Comparison of ENCODE assay signal across 30 cellular contexts in the genomic region with DNA sequence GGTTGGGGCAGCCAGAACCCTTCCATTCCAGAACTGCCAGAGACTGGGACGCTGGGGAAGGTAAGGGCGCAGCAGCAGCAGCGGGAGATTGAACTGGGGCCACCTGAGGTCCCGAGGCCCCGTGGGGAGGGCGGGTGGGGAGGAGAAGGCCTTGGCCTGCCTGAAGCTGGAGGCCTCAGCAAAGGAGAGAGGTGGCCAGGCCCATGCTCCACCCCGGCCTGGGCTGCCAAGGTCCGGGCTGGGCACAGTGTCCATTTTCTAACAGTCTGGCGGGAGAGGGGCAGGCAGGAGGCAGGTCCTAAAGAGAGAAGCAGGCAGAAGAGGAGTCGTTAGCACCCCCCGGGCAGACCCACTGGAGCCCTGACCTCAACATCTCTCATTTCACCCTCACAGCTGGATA. TPM values are rescaled to one million over a fixed set of nuclear protein-coding genes. Genes with fewer than 3 reads are reported as not detected.
A peak's percentile ranks its signal among the peaks of the same experiment; 100 is the strongest.
DNase-seq lines count a peak whose midpoint lies in the region; ATAC-seq and TF ChIP-seq lines count a peak whose summit lies in the region.
"Had no signal": no experiment of that assay in that cellular context is flagged by ENCODE, and none has a peak within 500 bp of the region (broad histone marks: within the 10 kb centered on the region; RNA-seq: fewer than 3 reads in every experiment).

No MANE protein-coding gene starts in this region.

- no peaks in the 10 kb centered on the region for H3K27me3 Mint-ChIP-seq in activated naive CD8-positive, alpha-beta T cell treated with anti-CD3 and anti-CD28 coated beads, Interleukin-2, amount 10 ng/mL, durations not matched to agents 7 days and 5 days
- no peaks in the 10 kb centered on the region for H3K27me3 Mint-ChIP-seq in activated naive CD8-positive, alpha-beta T cell treated with anti-CD3 and anti-CD28 coated beads for 36 hours
- H3K27me3 Mint-ChIP-seq: activated CD4-positive, alpha-beta T cell treated with anti-CD3 and anti-CD28 coated beads, Interleukin-2, amount 10 ng/mL, durations not matched to agents 24 days and 14 days; activated CD8-positive, alpha-beta memory T cell treated with anti-CD3 and anti-CD28 coated beads, Interleukin-2, amount 10 ng/mL, durations not matched to agents 7 days and 5 days; effector memory CD8-positive, alpha-beta T cell; naive B cell; stimulated activated naive CD8-positive, alpha-beta T cell treated with anti-CD3 and anti-CD28 coated beads, Interleukin-15, amount 100 ng/mL, for 72 hours had no signal

- H3K9me3 ChIP-seq in WERI-Rb-1 (ENCODE audit: severe bottlenecking): no peaks in the 10 kb centered on the region
- no peaks in the 10 kb centered on the region for H3K9me3 ChIP-seq in transverse colon
- H3K9me3 ChIP-seq: esophagus muscularis mucosa, SK-N-SH, tibial artery had no signal

- POLR2A ChIA-PET in activated naive CD8-positive, alpha-beta T cell treated with anti-CD3 and anti-CD28 coated beads, Interleukin-2, amount 10 ng/mL, durations not matched to agents 7 days and 5 days (lab: Charles Lee): interaction anchor here (1.0 to 4.8 kb wide), 3 partner anchors 11 to 71 kb away, joined by 4 to 30 read pairs (median 5); partner anchors contain the start of gene CORO1A

- no peaks in the 10 kb centered on the region for H3K27me3 ChIP-seq in WERI-Rb-1 (ENCODE audit: insufficient read depth, low read depth, severe bottlenecking)
- no peaks in the 10 kb centered on the region for H3K27me3 ChIP-seq in transverse colon
- H3K27me3 ChIP-seq: esophagus muscularis mucosa, tibial artery had no signal

- DNase-seq in activated naive CD8-positive, alpha-beta T cell treated with anti-CD3 and anti-CD28 coated beads, Interleukin-2, amount 10 ng/mL, durations not matched to agents 7 days and 5 days: no peak
- no peak for DNase-seq in activated naive CD8-positive, alpha-beta T cell treated with anti-CD3 and anti-CD28 coated beads for 36 hours
- DNase-seq in WERI-Rb-1 (peak; percentile 33), medulla oblongata (ENCODE audit: extremely low spot score) (peak; percentile 33), transverse colon (no peak), NCI-H2227 treated with DMSO at 0.1 percent for 48 hours (lab: John Stamatoyannopoulos, UW) (no peak)
- DNase-seq: activated CD4-positive, alpha-beta T cell treated with anti-CD3 and anti-CD28 coated beads, Interleukin-2, amount 10 ng/mL, durations not matched to agents 24 days and 14 days; activated CD8-positive, alpha-beta memory T cell treated with anti-CD3 and anti-CD28 coated beads, Interleukin-2, amount 10 ng/mL, durations not matched to agents 7 days and 5 days; activated naive CD4-positive, alpha-beta T cell treated with anti-CD3 and anti-CD28 coated beads, Interleukin-2, amount 50 U/mL, for 16 hours; activated T-cell treated with anti-CD3 and anti-CD28 coated beads, Interleukin-2, amount 50 U/mL, for 72 hours; effector memory CD8-positive, alpha-beta T cell; foreskin melanocyte; hippocampal formation; left colon; mesendoderm; naive B cell; NCI-H1436 treated with DMSO at 0.1 percent for 48 hours; NCI-H446 treated with DMSO at 0.1 percent for 48 hours; occipital lobe; SK-N-SH; stimulated activated naive CD8-positive, alpha-beta T cell treated with anti-CD3 and anti-CD28 coated beads, Interleukin-15, amount 100 ng/mL, for 72 hours; tibial artery had no signal

- TF ChIP-seq CTCF in WERI-Rb-1 (IDR thresholded peaks at IDR 0.05; ENCODE audit: low read depth, low read length): no peak
- TF ChIP-seq CTCF in transverse colon (IDR thresholded peaks at IDR 0.05): no peak

- peak overlapping the region; percentile 8 for H3K4me3 Mint-ChIP-seq in activated naive CD8-positive, alpha-beta T cell treated with anti-CD3 and anti-CD28 coated beads, Interleukin-2, amount 10 ng/mL, durations not matched to agents 7 days and 5 days
- H3K4me3 Mint-ChIP-seq in activated naive CD8-positive, alpha-beta T cell treated with anti-CD3 and anti-CD28 coated beads for 36 hours: no peak overlapping the region
- H3K4me3 Mint-ChIP-seq: activated CD4-positive, alpha-beta T cell treated with anti-CD3 and anti-CD28 coated beads, Interleukin-2, amount 10 ng/mL, durations not matched to agents 24 days and 14 days; activated CD8-positive, alpha-beta memory T cell treated with anti-CD3 and anti-CD28 coated beads, Interleukin-2, amount 10 ng/mL, durations not matched to agents 7 days and 5 days; activated T-cell treated with anti-CD3 and anti-CD28 coated beads, Interleukin-2, amount 50 U/mL, for 72 hours; CD8-positive, alpha-beta T cell; GM23338; stimulated activated naive CD8-positive, alpha-beta T cell treated with anti-CD3 and anti-CD28 coated beads, Interleukin-15, amount 100 ng/mL, for 72 hours had no signal

- H3K27ac ChIP-seq in WERI-Rb-1 (no peak overlapping the region), transverse colon (peak overlapping the region; percentile 81 to 98 (median 88))
- H3K27ac ChIP-seq: tibial artery, VCaP had no signal

- H3K36me3 Mint-ChIP-seq in activated naive CD8-positive, alpha-beta T cell treated with anti-CD3 and anti-CD28 coated beads, Interleukin-2, amount 10 ng/mL, durations not matched to agents 7 days and 5 days: peaks cover 16% of the 10 kb centered on the region
- peaks cover 7% of the 10 kb centered on the region for H3K36me3 Mint-ChIP-seq in activated naive CD8-positive, alpha-beta T cell treated with anti-CD3 and anti-CD28 coated beads for 36 hours
- H3K36me3 Mint-ChIP-seq: naive B cell had no signal

- no peak for TF ChIP-seq POLR2A in transverse colon (IDR thresholded peaks at IDR 0.05)

- H3K4me1 Mint-ChIP-seq in activated naive CD8-positive, alpha-beta T cell treated with anti-CD3 and anti-CD28 coated beads, Interleukin-2, amount 10 ng/mL, durations not matched to agents 7 days and 5 days: peaks cover 9% of the 10 kb centered on the region
- peaks cover 6% of the 10 kb centered on the region for H3K4me1 Mint-ChIP-seq in activated naive CD8-positive, alpha-beta T cell treated with anti-CD3 and anti-CD28 coated beads for 36 hours

- no peak for TF ChIP-seq EP300 in transverse colon (IDR thresholded peaks at IDR 0.05; ENCODE audit: low read depth)

- H3K36me3 ChIP-seq in WERI-Rb-1 (peaks cover 36% of the 10 kb centered on the region), transverse colon (peaks cover 0 to 28% (median 14%) of the 10 kb centered on the region in 4 donors)

- in situ Hi-C loops in transverse colon (cut with MboI; ENCODE audit: low pct_ligation_motif_present in 1 of 4, low pct_unique_long_range_greater_than_20kb in 1 of 4, low sequenced_read_pairs in 3 of 4): loop anchor here in 2 of 4 donors (25.0 kb wide), 1 partner anchor 298 kb away; the partner anchor contains the start of gene ZNF771 (in 2 of the 2)

- peaks cover 28 to 61% (median 39%) of the 10 kb centered on the region in 4 donors for H3K4me1 ChIP-seq in transverse colon

- intact Hi-C loops in transverse colon (cut with DNase I; ENCODE audit: low total_unique reads): loop anchor here (10.0 kb wide), 1 partner anchor 70 kb away; the partner anchor contains the start of gene CORO1A

- no peaks in the 10 kb centered on the region for H3K9me3 Mint-ChIP-seq in activated naive CD8-positive, alpha-beta T cell treated with anti-CD3 and anti-CD28 coated beads, Interleukin-2, amount 10 ng/mL, durations not matched to agents 7 days and 5 days
- H3K9me3 Mint-ChIP-seq in activated naive CD8-positive, alpha-beta T cell treated with anti-CD3 and anti-CD28 coated beads for 36 hours: no peaks in the 10 kb centered on the region
- H3K9me3 Mint-ChIP-seq: activated CD4-positive, alpha-beta T cell treated with anti-CD3 and anti-CD28 coated beads, Interleukin-2, amount 10 ng/mL, durations not matched to agents 24 days and 14 days; activated T-cell treated with anti-CD3 and anti-CD28 coated beads, Interleukin-2, amount 50 U/mL, for 72 hours; CD8-positive, alpha-beta T cell; effector memory CD8-positive, alpha-beta T cell; GM23338; naive B cell; stimulated activated naive CD8-positive, alpha-beta T cell treated with anti-CD3 and anti-CD28 coated beads, Interleukin-15, amount 100 ng/mL, for 72 hours had no signal

- H3K4me3 ChIP-seq in WERI-Rb-1 (ENCODE audit: low read depth, low read length): no peak overlapping the region
- H3K4me3 ChIP-seq in transverse colon: no peak overlapping the region
- H3K4me3 ChIP-seq: coronary artery, esophagus muscularis mucosa, GM23338, tibial artery had no signal

- no peak overlapping the region for H3K27ac Mint-ChIP-seq in activated naive CD8-positive, alpha-beta T cell treated with anti-CD3 and anti-CD28 coated beads, Interleukin-2, amount 10 ng/mL, durations not matched to agents 7 days and 5 days
- no peak overlapping the region for H3K27ac Mint-ChIP-seq in activated naive CD8-positive, alpha-beta T cell treated with anti-CD3 and anti-CD28 coated beads for 36 hours
- H3K27ac Mint-ChIP-seq: activated CD4-positive, alpha-beta T cell treated with anti-CD3 and anti-CD28 coated beads, Interleukin-2, amount 10 ng/mL, durations not matched to agents 24 days and 14 days; activated T-cell treated with anti-CD3 and anti-CD28 coated beads, Interleukin-2, amount 50 U/mL, for 72 hours; GM23338 had no signal

- ATAC-seq in activated naive CD8-positive, alpha-beta T cell treated with anti-CD3 and anti-CD28 coated beads, Interleukin-2, amount 10 ng/mL, durations not matched to agents 7 days and 5 days (ENCODE audit: low read depth): no peak
- ATAC-seq in GM19328 (IDR thresholded peaks at IDR 0.05; ENCODE audit: unreplicated experiment) (no peak), HG02798 (IDR thresholded peaks at IDR 0.05; ENCODE audit: poor library complexity, unreplicated experiment) (no peak)
- ATAC-seq: activated CD8-positive, alpha-beta memory T cell treated with anti-CD3 and anti-CD28 coated beads, Interleukin-2, amount 10 ng/mL, durations not matched to agents 7 days and 5 days; GM23338; stimulated activated naive CD8-positive, alpha-beta T cell treated with anti-CD3 and anti-CD28 coated beads, Interleukin-15, amount 100 ng/mL, for 72 hours had no signal

- 68% methylated on average over 11 of the region's 11 CpGs; no CpG with 5 or more reads in 1 of the 2 donors for WGBS in transverse colon (ENCODE audit: low coverage in 1 of 2), 2 donors

RNA-seq across cellular contexts. Expression of gene GDPD3, which starts 1.1 kb away (rescaled TPM):
- total RNA-seq in activated naive CD8-positive, alpha-beta T cell treated with anti-CD3 and anti-CD28 coated beads, Interleukin-2, amount 10 ng/mL, durations not matched to agents 7 days and 5 days: 10 to 100 TPM; 14.3 to 18.6 TPM
- total RNA-seq in activated naive CD8-positive, alpha-beta T cell treated with anti-CD3 and anti-CD28 coated beads for 36 hours: 1 to 10 TPM; 1.7 to 4.3 TPM
- 10 to 100 TPM in 3 of 4 donors, 1 to 10 TPM in 1; 9.4 to 33.3 (median 30.4) TPM for total RNA-seq in transverse colon

RNA-seq across cellular contexts. Expression of gene MAPK3, which starts 8.6 kb away (rescaled TPM):
- total RNA-seq in activated naive CD8-positive, alpha-beta T cell treated with anti-CD3 and anti-CD28 coated beads, Interleukin-2, amount 10 ng/mL, durations not matched to agents 7 days and 5 days: 10 to 100 TPM; 77.6 to 81.4 TPM
- 10 to 100 TPM; 38.9 to 41.6 TPM for total RNA-seq in activated naive CD8-positive, alpha-beta T cell treated with anti-CD3 and anti-CD28 coated beads for 36 hours
- 100 to 1,000 TPM; 226 to 448 (median 244) TPM for total RNA-seq in transverse colon

RNA-seq across cellular contexts. Expression of gene YPEL3, which starts 18.4 kb away (rescaled TPM):
- total RNA-seq in activated naive CD8-positive, alpha-beta T cell treated with anti-CD3 and anti-CD28 coated beads, Interleukin-2, amount 10 ng/mL, durations not matched to agents 7 days and 5 days: 100 to 1,000 TPM; 135 to 139 TPM
- total RNA-seq in activated naive CD8-positive, alpha-beta T cell treated with anti-CD3 and anti-CD28 coated beads for 36 hours: 10 to 100 TPM; 11.8 to 12.1 TPM
- 100 to 1,000 TPM in 3 of 4 donors, 10 to 100 TPM in 1; 90.8 to 154 (median 125) TPM for total RNA-seq in transverse colon

RNA-seq across cellular contexts. Expression of gene TBX6, which starts 22.7 kb away (rescaled TPM):
- 1 to 10 TPM; 2.4 to 3.0 TPM for total RNA-seq in activated naive CD8-positive, alpha-beta T cell treated with anti-CD3 and anti-CD28 coated beads, Interleukin-2, amount 10 ng/mL, durations not matched to agents 7 days and 5 days
- 1 to 10 TPM in 1 of 2 experiments, under 1 TPM in 1; 0.74 to 1.1 TPM for total RNA-seq in activated naive CD8-positive, alpha-beta T cell treated with anti-CD3 and anti-CD28 coated beads for 36 hours
- 1 to 10 TPM in 1 of 4 donors, under 1 TPM in 1, not detected in 2; 0.82 to 2.2 TPM for total RNA-seq in transverse colon
- total RNA-seq: A172 had no signal

RNA-seq across cellular contexts. Expression of gene PPP4C, which starts 38.6 kb away (rescaled TPM):
- total RNA-seq in activated naive CD8-positive, alpha-beta T cell treated with anti-CD3 and anti-CD28 coated beads, Interleukin-2, amount 10 ng/mL, durations not matched to agents 7 days and 5 days: 100 to 1,000 TPM; 123 to 133 TPM
- total RNA-seq in activated naive CD8-positive, alpha-beta T cell treated with anti-CD3 and anti-CD28 coated beads for 36 hours: 100 to 1,000 TPM; 125 to 127 TPM
- total RNA-seq in transverse colon: 10 to 100 TPM; 17.7 to 92.3 (median 74.3) TPM

Comparison
In these comparisons a context has a peak if more than half of its experiments do, and no peak if none do; other contexts are left out.
1. RNA of gene YPEL3, which starts 18.4 kb away (total RNA-seq): 135 to 139 TPM in activated naive CD8-positive, alpha-beta T cell treated with anti-CD3 and anti-CD28 coated beads, Interleukin-2, amount 10 ng/mL, durations not matched to agents 7 days and 5 days and 90.8 to 154 TPM in transverse colon; 11.8 to 12.1 TPM in activated naive CD8-positive, alpha-beta T cell treated with anti-CD3 and anti-CD28 coated beads for 36 hours; every median in the first group is over 4 times any median in the second.
2. DNase-seq: peak in WERI-Rb-1 (single experiment) and medulla oblongata (single experiment); none in activated naive CD8-positive, alpha-beta T cell treated with anti-CD3 and anti-CD28 coated beads, Interleukin-2, amount 10 ng/mL, durations not matched to agents 7 days and 5 days (single experiment), activated naive CD8-positive, alpha-beta T cell treated with anti-CD3 and anti-CD28 coated beads for 36 hours (single experiment), transverse colon (single experiment) and NCI-H2227 treated with DMSO at 0.1 percent for 48 hours (single experiment).